Comparison of ENCODE assay signal across 8 cellular contexts in genomic region chr1:110034040-110034450, GRCh38. TPM values are rescaled to one million over a fixed set of nuclear protein-coding genes. Genes with fewer than 3 reads are reported as not detected.
DNase-seq lines count a peak whose midpoint lies in the region; ATAC-seq, FAIRE-seq and TF ChIP-seq lines count a peak whose summit lies in the region.

No MANE protein-coding gene starts in this region.

- H3K79me1 ChIP-seq in H1 (ENCODE audit: low read depth, low read length): peaks cover 6% of the 10 kb centered on the region; the same call in 1 of the 2 replicates

- no peaks in the 10 kb centered on the region for H3K27me3 Mint-ChIP-seq in CD4-positive, CD25-positive, alpha-beta regulatory T cell

- H3K18ac ChIP-seq in H1 (ENCODE audit: extremely low read depth, low read length): no peak overlapping the region

- POLR2A ChIA-PET in H1 (lab: Charles Lee; ENCODE audit: partially characterized antibody): interaction anchor here (0.6 to 2.3 kb wide), 11 partner anchors 8 to 307 kb away, joined by 3 to 13 read pairs (median 4); partner anchors contain the start of gene ALX3

- no peak overlapping the region for H3K23ac ChIP-seq in H1 (ENCODE audit: insufficient read length)

- H3K23me2 ChIP-seq in H1 (ENCODE audit: low read depth, low read length): peaks cover 7% of the 10 kb centered on the region; the same call in 1 of the 2 replicates

- H3K36me3 Mint-ChIP-seq in CD4-positive, CD25-positive, alpha-beta regulatory T cell: peaks cover 11% of the 10 kb centered on the region

- H4K91ac ChIP-seq in H1 (replicated peaks; ENCODE audit: insufficient read length, low read length): no peak overlapping the region

- peak overlapping the region; percentile 86 for H3K27ac ChIP-seq in CD4-positive, CD25-positive, alpha-beta regulatory T cell (ENCODE audit: insufficient read depth, low read length, poor library complexity, severe bottlenecking)
- no peak overlapping the region for H3K27ac ChIP-seq in H1 (ENCODE audit: low read depth, low read length)
- peak overlapping the region; percentile 95 for H3K27ac ChIP-seq in neutrophil

- peaks cover 13% of the 10 kb centered on the region for H3K36me3 ChIP-seq in CD4-positive, CD25-positive, alpha-beta regulatory T cell (ENCODE audit: control insufficient read depth, insufficient read depth, low read length)
- H3K36me3 ChIP-seq in NT2/D1 (ENCODE audit: insufficient read depth, insufficient read length, low read length): peaks cover 28% of the 10 kb centered on the region
- H3K36me3 ChIP-seq in H1 (ENCODE audit: control insufficient read depth in 2 of 4, insufficient read depth in 4 of 4, low read length in 3 of 4): peaks cover 9 to 18% (median 13%) of the 10 kb centered on the region in 4 experiments
- H3K36me3 ChIP-seq in neutrophil: peaks cover 11% of the 10 kb centered on the region

- TF ChIP-seq EP300 in H1 (IDR thresholded peaks at IDR 0.05; ENCODE audit: borderline replicate concordance in 1 of 2, low read depth in 2 of 2, low read length in 2 of 2): no peak

- H3K4me2 ChIP-seq in H1 (ENCODE audit: insufficient read depth in 1 of 2, low read depth in 2 of 2, low read length in 2 of 2): peak overlapping the region; percentile 19 to 54

- H3K27ac Mint-ChIP-seq in CD4-positive, CD25-positive, alpha-beta regulatory T cell: peak overlapping the region; percentile 90 to 96 (median 90)

- H4K8ac ChIP-seq in H1 (ENCODE audit: extremely low read depth, insufficient read depth, low read length): no peak overlapping the region

- H3K14ac ChIP-seq in H1 (ENCODE audit: insufficient read length): no peak overlapping the region

- FAIRE-seq in H1 (lab: Jason Lieb, UNC): no peak

- no peak overlapping the region for H2BK120ac ChIP-seq in H1 (replicated peaks; ENCODE audit: low read depth, low read length)

- H3K27me3 ChIP-seq in CD4-positive, CD25-positive, alpha-beta regulatory T cell (ENCODE audit: control insufficient read depth, insufficient read depth, low read length): no peaks in the 10 kb centered on the region
- H3K27me3 ChIP-seq in NT2/D1 (ENCODE audit: insufficient read depth, insufficient read length) (no peaks in the 10 kb centered on the region), H1 (replicated peaks in 1 of 4; ENCODE audit: control insufficient read depth in 3 of 4, extremely low read depth in 1 of 4, insufficient read depth in 3 of 4, low read length in 3 of 4) (no peaks in the 10 kb centered on the region), neutrophil (no peaks in the 10 kb centered on the region)

- H2BK15ac ChIP-seq in H1 (ENCODE audit: low read length): no peak overlapping the region

- no peak overlapping the region for H3K4ac ChIP-seq in H1 (replicated peaks; ENCODE audit: insufficient read length, low read depth, low read length)

- peak overlapping the region; percentile 95 to 97 (median 97) for H3K4me3 Mint-ChIP-seq in CD4-positive, CD25-positive, alpha-beta regulatory T cell

- peaks cover 18% of the 10 kb centered on the region for H3K4me1 ChIP-seq in CD4-positive, CD25-positive, alpha-beta regulatory T cell (ENCODE audit: control insufficient read depth, insufficient read depth, low read length, poor library complexity, severe bottlenecking)
- H3K4me1 ChIP-seq in NT2/D1 (ENCODE audit: insufficient read depth, insufficient read length) (no peaks in the 10 kb centered on the region), H1 (replicated peaks in 1 of 4; ENCODE audit: control insufficient read depth in 3 of 4, insufficient read depth in 4 of 4, low read length in 3 of 4) (peaks cover 0 to 9% (median 5%) of the 10 kb centered on the region in 4 experiments; a peak in 4 of 7 replicates), neutrophil (ENCODE audit: control insufficient read depth in 1 of 2, insufficient read depth in 1 of 2, low read depth in 1 of 2, low read length in 1 of 2) (peaks cover 21 to 30% of the 10 kb centered on the region in 2 experiments)

- H3K9me3 ChIP-seq in CD4-positive, CD25-positive, alpha-beta regulatory T cell (ENCODE audit: control insufficient read depth in 2 of 2, low read length in 2 of 2): no peaks in the 10 kb centered on the region
- no peaks in the 10 kb centered on the region for H3K9me3 ChIP-seq in NT2/D1 (ENCODE audit: insufficient read depth, low read length)
- no peaks in the 10 kb centered on the region for H3K9me3 ChIP-seq in H1 (ENCODE audit: insufficient read depth in 2 of 2, low read depth in 1 of 2, low read length in 1 of 2)
- H3K9me3 ChIP-seq in neutrophil: no peaks in the 10 kb centered on the region

- peaks cover 18 to 64% (median 42%) of the 10 kb centered on the region in 4 donors for H3K4me1 Mint-ChIP-seq in CD4-positive, CD25-positive, alpha-beta regulatory T cell

- H2BK20ac ChIP-seq in H1 (ENCODE audit: low read length): no peak overlapping the region

- no peaks in the 10 kb centered on the region for H3K9me3 Mint-ChIP-seq in CD4-positive, CD25-positive, alpha-beta regulatory T cell

- H2BK12ac ChIP-seq in H1 (ENCODE audit: low read depth, low read length): no peak overlapping the region

- CTCF ChIA-PET in H1 (lab: Charles Lee; ENCODE audit: partially characterized antibody): interaction anchor here (0.9 to 40.7 kb wide), 7 partner anchors 12 to 378 kb away, joined by 3 to 1450 read pairs (median 5); partner anchors contain the start of genes AHCYL1 and ALX3

- ATAC-seq in CD4-positive, CD25-positive, alpha-beta regulatory T cell (ENCODE audit: low read depth in 2 of 2): no peak
- no peak for ATAC-seq in GM21528 (IDR thresholded peaks at IDR 0.05; ENCODE audit: low FRiP score, unreplicated experiment)

- no peak for TF ChIP-seq CTCF in H1 (IDR thresholded peaks at IDR 0.05; ENCODE audit: control extremely low read depth in 1 of 3, insufficient read depth in 1 of 3, low read depth in 1 of 3, low read length in 3 of 3)
- no peak for TF ChIP-seq CTCF in neutrophil (IDR thresholded peaks at IDR 0.05)

- DNase-seq in CD4-positive, CD25-positive, alpha-beta regulatory T cell: no peak
- DNase-seq in NT2/D1 (ENCODE audit: low read depth, low spot score) (no peak), H1 (ENCODE audit: low read depth in 1 of 2, low spot score in 2 of 2) (no peak), putamen (ENCODE audit: low spot score) (no peak), superior temporal gyrus (ENCODE audit: extremely low spot score) (no peak), SHP77 treated with DMSO at 0.1 percent for 48 hours (lab: John Stamatoyannopoulos, UW) (no peak)

- no peak overlapping the region for H3K56ac ChIP-seq in H1 (replicated peaks; ENCODE audit: insufficient read length, low read depth, low read length)

- peak overlapping the region; percentile 94; the same call in 1 of the 2 replicates for H2AFZ ChIP-seq in H1 (ENCODE audit: low read length)

- TF ChIP-seq POLR2A in H1 (IDR thresholded peaks at IDR 0.05; ENCODE audit: control extremely low read depth in 1 of 2, low read depth in 2 of 2, low read length in 2 of 2): no peak

- H3K79me2 ChIP-seq in H1 (ENCODE audit: control insufficient read depth in 1 of 2, insufficient read depth in 2 of 2, low read length in 2 of 2): peaks cover 9 to 27% of the 10 kb centered on the region in 2 experiments

- 69% methylated on average over 4 of the region's 4 CpGs; no CpG with 5 or more reads in 1 of the 2 experiments for WGBS in H1 (ENCODE audit: extremely low coverage in 1 of 2, insufficient coverage in 1 of 2, insufficient read length in 1 of 2, insufficient replicate concordance in 2 of 2, low coverage in 1 of 2, low lambda C conversion rate in 2 of 2, missing lambda C conversion rate in 1 of 2), 2 experiments

- H3K4me3 ChIP-seq in CD4-positive, CD25-positive, alpha-beta regulatory T cell (ENCODE audit: low read depth, low read length): peak overlapping the region; percentile 93
- H3K4me3 ChIP-seq in NT2/D1 (ENCODE audit: insufficient read length, low read depth) (peak overlapping the region; percentile 83), H1 (ENCODE audit: extremely low read depth in 1 of 4, insufficient read depth in 2 of 4, low read depth in 3 of 4, low read length in 4 of 4) (peak overlapping the region in 3 of 4 experiments; percentile 71 to 97 (median 86); a peak in 6 of 8 replicates), neutrophil (ENCODE audit: low read depth in 1 of 2, low read length in 1 of 2) (peak overlapping the region; percentile 87 to 99)

- H2BK5ac ChIP-seq in H1 (ENCODE audit: low read depth, low read length): no peak overlapping the region

- no peak overlapping the region for H3K9ac ChIP-seq in NT2/D1 (ENCODE audit: insufficient read length, low read depth)
- no peak overlapping the region; a peak in 1 of 7 replicates for H3K9ac ChIP-seq in H1 (replicated peaks in 1 of 4; ENCODE audit: extremely low read depth in 1 of 4, low read depth in 3 of 4, low read length in 3 of 4)

- peak overlapping the region; percentile 11 for H4K5ac ChIP-seq in H1 (ENCODE audit: insufficient read length, low read depth, low read length)

- H2AK5ac ChIP-seq in H1 (ENCODE audit: low read depth, low read length): no peak overlapping the region

- peaks cover 0 to 7% of the 10 kb centered on the region in 2 experiments for H4K20me1 ChIP-seq in H1 (replicated peaks in 1 of 2; ENCODE audit: control insufficient read depth in 1 of 2, insufficient read depth in 2 of 2, low read length in 2 of 2)

- TF ChIP-seq RAD21 in H1 (IDR thresholded peaks at IDR 0.05 in 1 of 2, conservative IDR thresholded peaks at IDR 0.05 in 1 of 2; ENCODE audit: low read depth in 2 of 2, low read length in 2 of 2): no peak

RNA-seq across cellular contexts. Expression of gene STRIP1, which starts 0.4 kb away (rescaled TPM):
- 83.3 TPM for total RNA-seq in CD4-positive, CD25-positive, alpha-beta regulatory T cell
- 10 to 100 TPM; 22.5 to 32.3 (median 25.7) TPM for polyA plus RNA-seq in CD4-positive, CD25-positive, alpha-beta regulatory T cell
- 45.1 and 45.6 TPM in 2 replicates for total RNA-seq in H1 (2021; fragmentation: NEBNext Ultra II Directional; extraction: Animal tissue kit (Norgen Biotek cat#: 25700))
- 21.3 and 23.7 TPM in 2 replicates for polyA plus RNA-seq in H1 (2011; rRNA removed)
- 31.9 TPM for polyA plus RNA-seq in H1 (2011; cell fraction: cytosol; rRNA removed)
- 115 TPM for polyA plus RNA-seq in H1 (2011; cell fraction: nucleus; rRNA removed)
- polyA plus RNA-seq in H1 (2012, experiment 1 of 2): 31.9 to 37.5 TPM (median 34.3 TPM) in 4 replicates
- polyA plus RNA-seq in H1 (2012, experiment 2 of 2): 15.7 TPM
- polyA plus RNA-seq in H1 (2013, experiment 1 of 2): 24.5 TPM
- polyA plus RNA-seq in H1 (2013, experiment 2 of 2): 23.5 TPM
- polyA minus RNA-seq in H1 (2011; rRNA and poly(A)+ RNA removed): 75.4 and 77.6 TPM in 2 replicates
- polyA minus RNA-seq in H1 (2011; cell fraction: cytosol; rRNA and poly(A)+ RNA removed): 26.4 TPM
- 81.9 TPM for polyA minus RNA-seq in H1 (2011; cell fraction: nucleus; rRNA and poly(A)+ RNA removed)

RNA-seq across cellular contexts. Expression of gene ALX3, which starts 36.4 kb away (rescaled TPM):
- total RNA-seq in CD4-positive, CD25-positive, alpha-beta regulatory T cell: not detected
- not detected for polyA plus RNA-seq in CD4-positive, CD25-positive, alpha-beta regulatory T cell
- not detected in 2 replicates for total RNA-seq in H1 (2021; fragmentation: NEBNext Ultra II Directional; extraction: Animal tissue kit (Norgen Biotek cat#: 25700))
- polyA plus RNA-seq in H1 (2011; rRNA removed): 0.06 and 0.20 TPM in 2 replicates
- 0.05 TPM for polyA plus RNA-seq in H1 (2011; cell fraction: cytosol; rRNA removed)
- not detected for polyA plus RNA-seq in H1 (2011; cell fraction: nucleus; rRNA removed)
- 0.10 to 0.12 TPM in 2 of 4 replicates, not detected in the others for polyA plus RNA-seq in H1 (2012, experiment 1 of 2)
- polyA plus RNA-seq in H1 (2012, experiment 2 of 2): not detected
- polyA plus RNA-seq in H1 (2013, experiment 1 of 2): 0.02 TPM
- polyA plus RNA-seq in H1 (2013, experiment 2 of 2): 0.07 TPM
- polyA minus RNA-seq in H1 (2011; rRNA and poly(A)+ RNA removed): not detected in 2 replicates
- not detected for polyA minus RNA-seq in H1 (2011; cell fraction: cytosol; rRNA and poly(A)+ RNA removed)
- not detected for polyA minus RNA-seq in H1 (2011; cell fraction: nucleus; rRNA and poly(A)+ RNA removed)

RNA-seq across cellular contexts. Expression of gene AHCYL1, which starts 49.5 kb away (rescaled TPM):
- 27.8 TPM for total RNA-seq in CD4-positive, CD25-positive, alpha-beta regulatory T cell
- polyA plus RNA-seq in CD4-positive, CD25-positive, alpha-beta regulatory T cell: 10 to 100 TPM; 43.4 to 49.3 (median 46.1) TPM
- total RNA-seq in H1 (2021; fragmentation: NEBNext Ultra II Directional; extraction: Animal tissue kit (Norgen Biotek cat#: 25700)): 92.5 and 95.9 TPM in 2 replicates
- 55.8 and 64.5 TPM in 2 replicates for polyA plus RNA-seq in H1 (2011; rRNA removed)
- polyA plus RNA-seq in H1 (2011; cell fraction: cytosol; rRNA removed): 62.7 TPM
- polyA plus RNA-seq in H1 (2011; cell fraction: nucleus; rRNA removed): 54.7 TPM
- 74.7 to 98.1 TPM (median 80.1 TPM) in 4 replicates for polyA plus RNA-seq in H1 (2012, experiment 1 of 2)
- 12.0 TPM for polyA plus RNA-seq in H1 (2012, experiment 2 of 2)
- polyA plus RNA-seq in H1 (2013, experiment 1 of 2): 64.4 TPM
- polyA plus RNA-seq in H1 (2013, experiment 2 of 2): 62.7 TPM
- 83.3 and 95.8 TPM in 2 replicates for polyA minus RNA-seq in H1 (2011; rRNA and poly(A)+ RNA removed)
- 46.4 TPM for polyA minus RNA-seq in H1 (2011; cell fraction: cytosol; rRNA and poly(A)+ RNA removed)
- 34.2 TPM for polyA minus RNA-seq in H1 (2011; cell fraction: nucleus; rRNA and poly(A)+ RNA removed)
